Comparison of ENCODE assay signal across 15 cellular contexts in the genomic region with DNA sequence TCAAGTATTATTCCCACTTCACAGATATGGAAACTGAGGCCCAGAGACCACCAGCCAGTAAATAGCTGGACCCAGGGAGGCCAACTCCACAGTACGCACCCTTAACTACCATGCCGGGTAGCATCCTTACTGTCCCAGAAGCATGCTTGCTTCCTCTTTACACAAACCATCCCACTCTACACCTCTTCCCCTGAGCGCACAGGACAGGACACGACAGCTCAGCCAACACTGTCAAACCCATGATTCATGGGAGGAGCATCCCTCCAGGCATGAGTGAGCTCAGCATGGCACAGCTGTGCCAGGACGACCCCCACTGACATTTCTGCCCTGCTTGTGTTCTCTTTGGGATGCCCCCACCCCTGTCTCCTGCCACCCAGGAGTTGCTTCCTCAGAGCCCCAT. TPM values are rescaled to one million over a fixed set of nuclear protein-coding genes. Genes with fewer than 3 reads are reported as not detected.
A peak's percentile ranks its signal among the peaks of the same experiment; 100 is the strongest.
DNase-seq lines count a peak whose midpoint lies in the region; ATAC-seq and TF ChIP-seq lines count a peak whose summit lies in the region.
"Not testable (repeated sequence)": the region's sequence is repeated elsewhere in the genome, so short reads cannot be mapped to it uniquely, and the experiment has no call there.
"Had no signal": no experiment of that assay in that cellular context is flagged by ENCODE, and none has a peak within 500 bp of the region (broad histone marks: within the 10 kb centered on the region; RNA-seq: fewer than 3 reads in every experiment).

No MANE protein-coding gene starts in this region.

- ATAC-seq in GM21390 (IDR thresholded peaks at IDR 0.05; ENCODE audit: unreplicated experiment) (peak; percentile 30), HG03175 (IDR thresholded peaks at IDR 0.05; ENCODE audit: unreplicated experiment) (peak; percentile 34), esophagus mucosa (peak; percentile 36), naive B cell (ENCODE audit: low read depth in 2 of 2) (peak; percentile 35 to 43)
- ATAC-seq in PC-3 = not testable (repeated sequence)
- peak; percentile 36 for ATAC-seq in activated naive CD8-positive, alpha-beta T cell treated with anti-CD3 and anti-CD28 coated beads, Interleukin-2, amount 10 ng/mL, durations not matched to agents 7 days and 5 days (ENCODE audit: low read depth)
- peak; percentile 28 for ATAC-seq in stimulated activated naive CD8-positive, alpha-beta T cell treated with anti-CD3 and anti-CD28 coated beads, Interleukin-15, amount 100 ng/mL, for 72 hours

- H3K27ac ChIP-seq in PC-3 (ENCODE audit: low read length) = not testable (repeated sequence)

- POLR2A ChIA-PET in PC-3 (lab: Charles Lee; ENCODE audit: unreplicated experiment) = not testable (repeated sequence)
- POLR2A ChIA-PET in activated naive CD8-positive, alpha-beta T cell treated with anti-CD3 and anti-CD28 coated beads, Interleukin-2, amount 10 ng/mL, durations not matched to agents 7 days and 5 days (lab: Charles Lee) = interaction anchor here (0.6 kb wide), 1 partner anchor 297 kb away, joined by 3 read pairs; no protein-coding TSS in a partner anchor

- not testable (repeated sequence) for H3K27ac Mint-ChIP-seq in Calu3 (ENCODE audit: unreplicated experiment); naive B cell
- H3K27ac Mint-ChIP-seq in activated naive CD8-positive, alpha-beta T cell treated with anti-CD3 and anti-CD28 coated beads, Interleukin-2, amount 10 ng/mL, durations not matched to agents 7 days and 5 days = peak overlapping the region; percentile 70
- peak overlapping the region; percentile 12 to 89 for H3K27ac Mint-ChIP-seq in stimulated activated naive CD8-positive, alpha-beta T cell treated with anti-CD3 and anti-CD28 coated beads, Interleukin-15, amount 100 ng/mL, for 72 hours

- H3K4me3 Mint-ChIP-seq in Calu3 (ENCODE audit: low read depth, unreplicated experiment) (peak overlapping the region; percentile 44), naive B cell (peak overlapping the region in 2 of 8 donors; percentile 25 to 40)
- peak overlapping the region; percentile 70 for H3K4me3 Mint-ChIP-seq in activated naive CD8-positive, alpha-beta T cell treated with anti-CD3 and anti-CD28 coated beads, Interleukin-2, amount 10 ng/mL, durations not matched to agents 7 days and 5 days
- H3K4me3 Mint-ChIP-seq in stimulated activated naive CD8-positive, alpha-beta T cell treated with anti-CD3 and anti-CD28 coated beads, Interleukin-15, amount 100 ng/mL, for 72 hours = peak overlapping the region in 1 of 2 donors; percentile 31

- not testable (repeated sequence) for H3K27me3 ChIP-seq in PC-3 (ENCODE audit: low read length)

- not testable (repeated sequence) for H4K20me1 ChIP-seq in PC-3 (ENCODE audit: low read length)

- intact Hi-C loops in Calu3 (cut with micrococcal nuclease; ENCODE audit: unreplicated experiment); PC-3 (cut with micrococcal nuclease): not testable (repeated sequence)

- H3K4me3 ChIP-seq in PC-3 (ENCODE audit: low read length) = not testable (repeated sequence)

- not testable (repeated sequence) for H3K36me3 ChIP-seq in PC-3 (ENCODE audit: low read depth, low read length)

- H2AFZ ChIP-seq in PC-3 (ENCODE audit: low read length) = not testable (repeated sequence)

- H3K36me3 Mint-ChIP-seq in Calu3 (ENCODE audit: insufficient read depth, unreplicated experiment); activated naive CD8-positive, alpha-beta T cell treated with anti-CD3 and anti-CD28 coated beads, Interleukin-2, amount 10 ng/mL, durations not matched to agents 7 days and 5 days; naive B cell: not testable (repeated sequence)

- not testable (repeated sequence) for H3K9ac ChIP-seq in PC-3 (ENCODE audit: low read length)

- not testable (repeated sequence) for H3K4me1 ChIP-seq in PC-3 (ENCODE audit: insufficient read depth, low read length)

- H3K9me3 Mint-ChIP-seq in Calu3 (ENCODE audit: low read depth, unreplicated experiment); activated naive CD8-positive, alpha-beta T cell treated with anti-CD3 and anti-CD28 coated beads, Interleukin-2, amount 10 ng/mL, durations not matched to agents 7 days and 5 days; naive B cell; stimulated activated naive CD8-positive, alpha-beta T cell treated with anti-CD3 and anti-CD28 coated beads, Interleukin-15, amount 100 ng/mL, for 72 hours: not testable (repeated sequence)

- H3K9me3 ChIP-seq in PC-3 (ENCODE audit: low read length) = not testable (repeated sequence)

- H3K4me1 Mint-ChIP-seq in Calu3 (ENCODE audit: low read depth, unreplicated experiment); activated naive CD8-positive, alpha-beta T cell treated with anti-CD3 and anti-CD28 coated beads, Interleukin-2, amount 10 ng/mL, durations not matched to agents 7 days and 5 days; naive B cell; stimulated activated naive CD8-positive, alpha-beta T cell treated with anti-CD3 and anti-CD28 coated beads, Interleukin-15, amount 100 ng/mL, for 72 hours: not testable (repeated sequence)

- H3K9me2 ChIP-seq in PC-3 (replicated peaks; ENCODE audit: low read length) = not testable (repeated sequence)

- CTCF ChIA-PET in Calu3 (lab: Charles Lee); PC-3 (lab: Charles Lee): not testable (repeated sequence)

- not testable (repeated sequence) for TF ChIP-seq CTCF in Calu3 (IDR thresholded peaks at IDR 0.05; ENCODE audit: unreplicated experiment); PC-3 (conservative IDR thresholded peaks at IDR 0.05; ENCODE audit: low read depth, low read length)

- not testable (repeated sequence) for H3K27me3 Mint-ChIP-seq in Calu3 (ENCODE audit: unreplicated experiment); activated naive CD8-positive, alpha-beta T cell treated with anti-CD3 and anti-CD28 coated beads, Interleukin-2, amount 10 ng/mL, durations not matched to agents 7 days and 5 days; naive B cell; stimulated activated naive CD8-positive, alpha-beta T cell treated with anti-CD3 and anti-CD28 coated beads, Interleukin-15, amount 100 ng/mL, for 72 hours

- not testable (repeated sequence) for H3K4me2 ChIP-seq in PC-3 (ENCODE audit: low read length)

- H3K79me2 ChIP-seq in PC-3 (ENCODE audit: low read length) = not testable (repeated sequence)

- not testable (repeated sequence) for H3F3A ChIP-seq in PC-3 (ENCODE audit: low read length, unreplicated experiment)

- DNase-seq in Calu3; activated naive CD8-positive, alpha-beta T cell treated with anti-CD3 and anti-CD28 coated beads, Interleukin-2, amount 10 ng/mL, durations not matched to agents 7 days and 5 days; naive B cell; stimulated activated naive CD8-positive, alpha-beta T cell treated with anti-CD3 and anti-CD28 coated beads, Interleukin-15, amount 100 ng/mL, for 72 hours: not testable (repeated sequence)
- DNase-seq in PC-3 = peak; percentile 26

- not testable (repeated sequence) for BruUV-seq in Calu3 (replicated peaks; lab: Mats Ljungman, UMichigan); PC-3 (replicated peaks; lab: Mats Ljungman, UMichigan)

RNA-seq across cellular contexts. Expression of gene LGALS9B, which starts 0.4 kb away (rescaled TPM):
- total RNA-seq in Calu3 (2022) = 0.57 and 1.5 TPM in 2 replicates
- total RNA-seq in PC-3 (2014; rRNA removed) = not detected in 2 replicates
- total RNA-seq in activated naive CD8-positive, alpha-beta T cell treated with anti-CD3 and anti-CD28 coated beads, Interleukin-2, amount 10 ng/mL, durations not matched to agents 7 days and 5 days = 1 to 10 TPM in 1 of 2 experiments, under 1 TPM in 1; 0.79 to 2.0 TPM
- 14.3 TPM for total RNA-seq in esophagus mucosa
- under 1 TPM in 1 of 6 donors, not detected in 5; 0.22 TPM for polyA plus RNA-seq in naive B cell (ENCODE audit: low read depth in 6 of 6)
- total RNA-seq: activated CD4-positive, alpha-beta memory T cell treated with anti-CD3 and anti-CD28 coated beads for 36 hours; activated naive CD8-positive, alpha-beta T cell treated with anti-CD3 and anti-CD28 coated beads for 36 hours; epithelial cell of proximal tubule; H9; HT-29; progenitor cell of endocrine pancreas; sciatic nerve had no signal
